8 cellular contexts compared by ENCODE assay signal in genomic region chr19:35899547-35900214, GRCh38.
DNase-seq lines count a peak whose midpoint lies in the region; ATAC-seq and TF ChIP-seq lines count a peak whose summit lies in the region.

No MANE protein-coding gene starts in this region.

- H2AFZ ChIP-seq in MM.1S (ENCODE audit: low read length), result peak overlapping the region; percentile 90

- H3K79me2 ChIP-seq in MM.1S (ENCODE audit: low read length), result peaks cover 9% of the 10 kb centered on the region; the same call in 1 of the 2 replicates

- peak; percentile 67 for DNase-seq in DMS114 treated with DMSO at 0.1 percent for 48 hours (lab: John Stamatoyannopoulos, UW; ENCODE audit: unreplicated experiment)
- DNase-seq in MM.1S, result peak; percentile 86
- peak; percentile 54 for DNase-seq in globus pallidus (ENCODE audit: low spot score)
- DNase-seq in nucleus accumbens (lab: John Stamatoyannopoulos, UW), result peak in 53 of 56 donors; percentile 13 to 89 (median 57)
- peak; percentile 70 for DNase-seq in superior temporal gyrus (ENCODE audit: extremely low spot score)

- H3K4me1 Mint-ChIP-seq in activated naive CD4-positive, alpha-beta T cell treated with anti-CD3 and anti-CD28 coated beads, Interleukin-2, amount 50 U/mL, for 24 hours, result peaks cover 46% of the 10 kb centered on the region

- peak overlapping the region; percentile 88 for H3K27ac Mint-ChIP-seq in activated naive CD4-positive, alpha-beta T cell treated with anti-CD3 and anti-CD28 coated beads, Interleukin-2, amount 50 U/mL, for 24 hours

- H3K27ac ChIP-seq in MM.1S (ENCODE audit: low read length), result peak overlapping the region; percentile 75; the same call in 1 of the 2 replicates

- no peak for TF ChIP-seq CTCF in MM.1S (IDR thresholded peaks at IDR 0.05; ENCODE audit: low read length)

- peak; percentile 35 for ATAC-seq in GM21737 (IDR thresholded peaks at IDR 0.05; ENCODE audit: unreplicated experiment)
- peak; percentile 81 for ATAC-seq in SK-N-SH treated with all-trans-retinoic acid at 6 μM for 48 hours

- H3K9me2 ChIP-seq in MM.1S (replicated peaks; ENCODE audit: insufficient read depth, low read length), result no peaks in the 10 kb centered on the region

- H3F3A ChIP-seq in MM.1S (ENCODE audit: insufficient read depth, low read length), result peaks cover 9% of the 10 kb centered on the region; the same call in 1 of the 2 replicates

- H3K36me3 ChIP-seq in MM.1S (replicated peaks; ENCODE audit: insufficient read depth, low read length), result no peaks in the 10 kb centered on the region

- peaks cover 7% of the 10 kb centered on the region for H3K36me3 Mint-ChIP-seq in activated naive CD4-positive, alpha-beta T cell treated with anti-CD3 and anti-CD28 coated beads, Interleukin-2, amount 50 U/mL, for 24 hours

- no peaks in the 10 kb centered on the region for H3K27me3 Mint-ChIP-seq in activated naive CD4-positive, alpha-beta T cell treated with anti-CD3 and anti-CD28 coated beads, Interleukin-2, amount 50 U/mL, for 24 hours

- peak overlapping the region; percentile 90 for H3K4me3 Mint-ChIP-seq in activated naive CD4-positive, alpha-beta T cell treated with anti-CD3 and anti-CD28 coated beads, Interleukin-2, amount 50 U/mL, for 24 hours

- H3K9ac ChIP-seq in MM.1S (ENCODE audit: low read length), result peak overlapping the region; percentile 90

- peak overlapping the region; percentile 83 for H3K4me2 ChIP-seq in MM.1S (ENCODE audit: low read depth, low read length)

- peaks cover 9% of the 10 kb centered on the region for H3K4me1 ChIP-seq in MM.1S (ENCODE audit: low read length)

- peaks cover 6% of the 10 kb centered on the region; the same call in 1 of the 2 replicates for H3K27me3 ChIP-seq in MM.1S (replicated peaks; ENCODE audit: insufficient read depth, low read length)

- peak overlapping the region; percentile 89 for H3K4me3 ChIP-seq in MM.1S (ENCODE audit: low read length)

- no peaks in the 10 kb centered on the region for H4K20me1 ChIP-seq in MM.1S (ENCODE audit: insufficient read depth, low read length)

- H3K9me3 ChIP-seq in MM.1S (replicated peaks; ENCODE audit: insufficient read depth, low read length), result no peaks in the 10 kb centered on the region

- H3K9me3 Mint-ChIP-seq in activated naive CD4-positive, alpha-beta T cell treated with anti-CD3 and anti-CD28 coated beads, Interleukin-2, amount 50 U/mL, for 24 hours, result no peaks in the 10 kb centered on the region

TF ChIP-seq in SK-N-SH treated with all-trans-retinoic acid at 6 μM for 48 hours, 23 proteins besides CTCF, POLR2A, EP300 and RAD21:
- TF ChIP-seq PATZ1 (CRISPR knock-in tag; IDR thresholded peaks at IDR 0.05; ENCODE audit: borderline replicate concordance), result no peak
- no peak for TF ChIP-seq TCF4 (CRISPR knock-in tag; IDR thresholded peaks at IDR 0.05; ENCODE audit: borderline replicate concordance)
- TF ChIP-seq, protein P1, sequence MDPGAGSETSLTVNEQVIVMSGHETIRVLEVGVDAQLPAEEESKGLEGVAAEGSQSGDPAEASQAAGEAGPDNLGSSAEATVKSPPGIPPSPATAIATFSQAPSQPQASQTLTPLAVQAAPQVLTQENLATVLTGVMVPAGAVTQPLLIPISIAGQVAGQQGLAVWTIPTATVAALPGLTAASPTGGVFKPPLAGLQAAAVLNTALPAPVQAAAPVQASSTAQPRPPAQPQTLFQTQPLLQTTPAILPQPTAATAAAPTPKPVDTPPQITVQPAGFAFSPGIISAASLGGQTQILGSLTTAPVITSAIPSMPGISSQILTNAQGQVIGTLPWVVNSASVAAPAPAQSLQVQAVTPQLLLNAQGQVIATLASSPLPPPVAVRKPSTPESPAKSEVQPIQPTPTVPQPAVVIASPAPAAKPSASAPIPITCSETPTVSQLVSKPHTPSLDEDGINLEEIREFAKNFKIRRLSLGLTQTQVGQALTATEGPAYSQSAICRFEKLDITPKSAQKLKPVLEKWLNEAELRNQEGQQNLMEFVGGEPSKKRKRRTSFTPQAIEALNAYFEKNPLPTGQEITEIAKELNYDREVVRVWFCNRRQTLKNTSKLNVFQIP (CRISPR knock-in tag; IDR thresholded peaks at IDR 0.05; ENCODE audit: borderline replicate concordance, low read depth), result no peak
- no peak for TF ChIP-seq GLIS3 (CRISPR knock-in tag; IDR thresholded peaks at IDR 0.05)
- TF ChIP-seq SNAI2 (CRISPR knock-in tag; IDR thresholded peaks at IDR 0.05), result no peak
- no peak for TF ChIP-seq ESRRG (CRISPR knock-in tag; IDR thresholded peaks at IDR 0.05)
- no peak for TF ChIP-seq ZNF565 (CRISPR knock-in tag; conservative IDR thresholded peaks at IDR 0.05; ENCODE audit: low read depth)
- no peak for TF ChIP-seq ISL1 (CRISPR knock-in tag; IDR thresholded peaks at IDR 0.05)
- no peak for TF ChIP-seq RARB (CRISPR knock-in tag; IDR thresholded peaks at IDR 0.05)
- no peak for TF ChIP-seq BACH2 (CRISPR knock-in tag; IDR thresholded peaks at IDR 0.05; ENCODE audit: borderline replicate concordance)
- no peak for TF ChIP-seq ZNF8 (CRISPR knock-in tag; IDR thresholded peaks at IDR 0.05)

Comparison
In these comparisons a context has a peak if more than half of its experiments do, and no peak if none do; other contexts are left out.
1. Peak in every context shown above with its lines: DNase-seq, ATAC-seq, H3K4me3 ChIP-seq and H3K27ac ChIP-seq.